In the genomic region with DNA sequence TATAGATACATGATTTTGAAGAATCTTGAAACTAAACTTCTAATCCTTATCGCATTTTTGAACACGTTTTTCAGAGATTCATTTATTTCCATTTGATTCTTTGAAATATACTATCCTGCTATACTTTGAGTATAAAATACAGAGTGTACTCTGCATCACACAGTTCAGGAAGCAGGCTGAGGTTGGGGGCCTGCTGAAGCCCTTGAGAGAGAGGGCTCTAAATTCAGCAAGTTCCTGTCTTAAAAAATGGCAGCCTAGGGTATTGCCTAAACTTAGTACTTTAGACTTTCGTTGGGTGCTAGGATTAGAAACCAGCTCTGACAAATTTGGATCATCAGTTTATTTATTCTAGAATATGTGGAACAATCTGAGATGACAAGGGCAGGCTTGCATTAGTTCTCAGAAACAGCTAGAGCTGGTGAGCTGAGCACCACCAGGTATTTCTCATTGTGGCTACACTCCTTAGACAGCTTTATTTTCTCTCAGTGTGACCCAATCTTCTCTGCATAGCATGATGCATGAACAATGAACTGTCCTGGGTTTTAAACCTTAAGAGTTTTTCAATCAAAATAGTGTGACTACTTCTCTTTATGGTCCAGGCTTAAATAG, we compare ENCODE assay signal across 22 cellular contexts.
"Had no signal": no experiment of that assay in that cellular context is flagged by ENCODE, and none has a peak within 500 bp of the region (broad histone marks: within the 10 kb centered on the region; RNA-seq: fewer than 3 reads in every experiment).

No MANE protein-coding gene starts in this region.

- H3K4me3 Mint-ChIP-seq: activated naive CD8-positive, alpha-beta T cell treated with anti-CD3 and anti-CD28 coated beads, Interleukin-2, amount 10 ng/mL, durations not matched to agents 7 days and 5 days; brain; effector memory CD8-positive, alpha-beta T cell; memory B cell; natural killer cell; T-helper 17 cell had no signal

- H3K9me3 Mint-ChIP-seq: activated naive CD8-positive, alpha-beta T cell treated with anti-CD3 and anti-CD28 coated beads, Interleukin-2, amount 10 ng/mL, durations not matched to agents 7 days and 5 days; natural killer cell had no signal

- H3K27ac ChIP-seq: epithelial cell of prostate, foreskin keratinocyte, vagina had no signal

- ATAC-seq: effector memory CD8-positive, alpha-beta T cell; foreskin keratinocyte; left colon; natural killer cell; stimulated activated naive CD8-positive, alpha-beta T cell treated with anti-CD3 and anti-CD28 coated beads, Interleukin-15, Interleukin-2, amounts not matched to agents 100 U/mL and 50 U/mL, for 24 hours; T-helper 17 cell had no signal

- H3K4me3 ChIP-seq: hepatocyte, tibial nerve, vagina had no signal

- H3K27me3 ChIP-seq: foreskin keratinocyte, hepatocyte, tibial nerve, vagina had no signal

- H3K4me1 Mint-ChIP-seq: activated naive CD8-positive, alpha-beta T cell treated with anti-CD3 and anti-CD28 coated beads, Interleukin-2, amount 10 ng/mL, durations not matched to agents 7 days and 5 days; memory B cell; T-helper 17 cell had no signal

- H3K4me1 ChIP-seq: foreskin keratinocyte, vagina had no signal

- DNase-seq: activated CD4-positive, alpha-beta T cell treated with anti-CD3 and anti-CD28 coated beads, Interleukin-2, amount 50 U/mL, for 4 hours; activated naive CD8-positive, alpha-beta T cell treated with anti-CD3 and anti-CD28 coated beads, Interleukin-2, amount 10 ng/mL, durations not matched to agents 7 days and 5 days; amygdala; caudate nucleus; effector memory CD8-positive, alpha-beta T cell; foreskin keratinocyte; islet precursor cell; left colon; natural killer cell; nucleus accumbens; stimulated activated CD4-positive, alpha-beta T cell treated with anti-CD3 and anti-CD28 coated beads, Interleukin-12 subunit alpha, Interleukin-12 subunit beta, amount 100 ng/mL, for 4 hours; stimulated activated CD4-positive, alpha-beta T cell treated with anti-CD3 and anti-CD28 coated beads, Interleukin-1b, Interleukin-23, amount 100 ng/mL, for 48 hours; stimulated activated naive CD8-positive, alpha-beta T cell treated with anti-CD3 and anti-CD28 coated beads, Interleukin-15, Interleukin-2, amounts not matched to agents 100 U/mL and 50 U/mL, for 24 hours; substantia nigra; T-helper 17 cell had no signal

- H3K27ac Mint-ChIP-seq: activated naive CD8-positive, alpha-beta T cell treated with anti-CD3 and anti-CD28 coated beads, Interleukin-2, amount 10 ng/mL, durations not matched to agents 7 days and 5 days; effector memory CD8-positive, alpha-beta T cell; memory B cell; natural killer cell; T-helper 17 cell had no signal

- H3K27me3 Mint-ChIP-seq: effector memory CD8-positive, alpha-beta T cell; memory B cell; progenitor cell of endocrine pancreas had no signal

- H3K36me3 ChIP-seq: tibial nerve, vagina had no signal

- H3K36me3 Mint-ChIP-seq: activated naive CD8-positive, alpha-beta T cell treated with anti-CD3 and anti-CD28 coated beads, Interleukin-2, amount 10 ng/mL, durations not matched to agents 7 days and 5 days; memory B cell; natural killer cell had no signal

- H3K9me3 ChIP-seq: vagina had no signal

- H3K79me2 ChIP-seq: hepatocyte had no signal
